11 cellular contexts compared by ENCODE assay signal in genomic region chr6:32977272-32977952, GRCh38. TPM values are rescaled to one million over a fixed set of nuclear protein-coding genes. Genes with fewer than 3 reads are reported as not detected.
A peak's percentile ranks its signal among the peaks of the same experiment; 100 is the strongest.
DNase-seq lines count a peak whose midpoint lies in the region; ATAC-seq and TF ChIP-seq lines count a peak whose summit lies in the region.
"Had no signal": no experiment of that assay in that cellular context is flagged by ENCODE, and none has a peak within 500 bp of the region (broad histone marks: within the 10 kb centered on the region; RNA-seq: fewer than 3 reads in every experiment).

No MANE protein-coding gene starts in this region.

- H3K27me3 Mint-ChIP-seq in T-helper 2 cell treated with Interferon-gamma antibody and Interleukin-4, amounts not matched to agents 5 μg/mL and 100 μg/mL, for 36 hours (ENCODE audit: low read depth) = no peaks in the 10 kb centered on the region
- H3K27me3 Mint-ChIP-seq in dendritic cell treated with granulocyte-macrophage colony-stimulating factor and Interleukin-4, amounts not matched to agents 40 ng/mL and 50 ng/mL, for 4 days = no peaks in the 10 kb centered on the region

- H3K36me3 ChIP-seq in PC-3 (ENCODE audit: low read depth, low read length) = peaks cover 91% of the 10 kb centered on the region
- peaks cover 71 to 88% (median 84%) of the 10 kb centered on the region in 4 donors for H3K36me3 ChIP-seq in sigmoid colon

- H3K4me1 ChIP-seq in PC-3 (ENCODE audit: insufficient read depth, low read length) (peaks cover 18% of the 10 kb centered on the region), sigmoid colon (peaks cover 0 to 76% (median 67%) of the 10 kb centered on the region in 4 donors)

- H3K27me3 ChIP-seq in PC-3 (ENCODE audit: low read length) = no peaks in the 10 kb centered on the region
- H3K27me3 ChIP-seq in sigmoid colon = no peaks in the 10 kb centered on the region
- H3K27me3 ChIP-seq: Peyer's patch, right atrium auricular region had no signal

- H3K27ac ChIP-seq in PC-3 (ENCODE audit: low read length) = no peak overlapping the region
- peak overlapping the region in 3 of 4 donors; percentile 21 to 38 (median 21) for H3K27ac ChIP-seq in sigmoid colon
- H3K27ac ChIP-seq: Peyer's patch, right atrium auricular region had no signal

- peaks cover 81% of the 10 kb centered on the region for H3K79me2 ChIP-seq in PC-3 (ENCODE audit: low read length)

- POLR2A ChIA-PET in PC-3 (lab: Charles Lee; ENCODE audit: unreplicated experiment) = no interaction called here

- H3K9me3 Mint-ChIP-seq in T-helper 2 cell treated with Interferon-gamma antibody and Interleukin-4, amounts not matched to agents 5 μg/mL and 100 μg/mL, for 36 hours = no peaks in the 10 kb centered on the region
- no peaks in the 10 kb centered on the region for H3K9me3 Mint-ChIP-seq in dendritic cell treated with granulocyte-macrophage colony-stimulating factor and Interleukin-4, amounts not matched to agents 40 ng/mL and 50 ng/mL, for 4 days

- WGBS in sigmoid colon, 2 donors = 47 to 72% methylated on average over 10 of the region's 10 CpGs

- no peak for ATAC-seq in PC-3
- no peak for ATAC-seq in GM18511 (IDR thresholded peaks at IDR 0.05; ENCODE audit: unreplicated experiment)
- no peak for ATAC-seq in GM21825 (IDR thresholded peaks at IDR 0.05; ENCODE audit: unreplicated experiment)

- H3K4me3 ChIP-seq in PC-3 (ENCODE audit: low read length) (no peak overlapping the region), sigmoid colon (no peak overlapping the region)
- H3K4me3 ChIP-seq: right atrium auricular region had no signal

- no peak for TF ChIP-seq CTCF in PC-3 (conservative IDR thresholded peaks at IDR 0.05; ENCODE audit: low read depth, low read length)
- no peak for TF ChIP-seq CTCF in sigmoid colon (IDR thresholded peaks at IDR 0.05)

- no peaks in the 10 kb centered on the region for H3K9me2 ChIP-seq in PC-3 (replicated peaks; ENCODE audit: low read length)

- peak overlapping the region; percentile 94; the same call in 1 of the 2 replicates for H3K4me2 ChIP-seq in PC-3 (ENCODE audit: low read length)

- H3K9ac ChIP-seq in PC-3 (ENCODE audit: low read length) = no peak overlapping the region

- intact Hi-C loops in PC-3 (cut with micrococcal nuclease) = no loop called here
- intact Hi-C loops in dendritic cell treated with granulocyte-macrophage colony-stimulating factor and Interleukin-4, amounts not matched to agents 40 ng/mL and 50 ng/mL, for 4 days (cut with micrococcal nuclease) = no loop called here
- intact Hi-C loops in sigmoid colon (cut with DNase I) = no loop called here

- BruUV-seq in PC-3 (replicated peaks; lab: Mats Ljungman, UMichigan) = no TSS peak

- no peak for TF ChIP-seq POLR2A in sigmoid colon (IDR thresholded peaks at IDR 0.05)

- peaks cover 35% of the 10 kb centered on the region for H3K4me1 Mint-ChIP-seq in T-helper 2 cell treated with Interferon-gamma antibody and Interleukin-4, amounts not matched to agents 5 μg/mL and 100 μg/mL, for 36 hours (ENCODE audit: low read depth)
- peaks cover 74% of the 10 kb centered on the region for H3K4me1 Mint-ChIP-seq in dendritic cell treated with granulocyte-macrophage colony-stimulating factor and Interleukin-4, amounts not matched to agents 40 ng/mL and 50 ng/mL, for 4 days (ENCODE audit: low read depth)

- H4K20me1 ChIP-seq in PC-3 (ENCODE audit: low read length) = peaks cover 100% of the 10 kb centered on the region

- H2AFZ ChIP-seq in PC-3 (ENCODE audit: low read length) = no peak overlapping the region

- peaks cover 33% of the 10 kb centered on the region for H3F3A ChIP-seq in PC-3 (ENCODE audit: low read length, unreplicated experiment)

- H3K36me3 Mint-ChIP-seq in T-helper 2 cell treated with Interferon-gamma antibody and Interleukin-4, amounts not matched to agents 5 μg/mL and 100 μg/mL, for 36 hours (ENCODE audit: low read depth) = peaks cover 97% of the 10 kb centered on the region
- H3K36me3 Mint-ChIP-seq in dendritic cell treated with granulocyte-macrophage colony-stimulating factor and Interleukin-4, amounts not matched to agents 40 ng/mL and 50 ng/mL, for 4 days (ENCODE audit: low read depth) = peaks cover 100% of the 10 kb centered on the region

- DNase-seq in T-helper 2 cell treated with Interferon-gamma antibody and Interleukin-4, amounts not matched to agents 5 μg/mL and 100 μg/mL, for 36 hours (ENCODE audit: low spot score) = no peak
- DNase-seq in T-helper 2 cell = no peak
- no peak for DNase-seq in PC-3
- DNase-seq in sigmoid colon = no peak
- DNase-seq in NCI-H146 treated with DMSO at 0.1 percent for 48 hours (lab: John Stamatoyannopoulos, UW; ENCODE audit: unreplicated experiment) = no peak
- DNase-seq: amygdala, Peyer's patch had no signal

- H3K9me3 ChIP-seq in PC-3 (ENCODE audit: low read length) (no peaks in the 10 kb centered on the region), sigmoid colon (no peaks in the 10 kb centered on the region)
- H3K9me3 ChIP-seq: Peyer's patch, right atrium auricular region had no signal

- CTCF ChIA-PET in PC-3 (lab: Charles Lee) = no interaction called here

- peak overlapping the region; percentile 46 for H3K27ac Mint-ChIP-seq in T-helper 2 cell treated with Interferon-gamma antibody and Interleukin-4, amounts not matched to agents 5 μg/mL and 100 μg/mL, for 36 hours
- H3K27ac Mint-ChIP-seq in dendritic cell treated with granulocyte-macrophage colony-stimulating factor and Interleukin-4, amounts not matched to agents 40 ng/mL and 50 ng/mL, for 4 days = peak overlapping the region; percentile 27

- H3K4me3 Mint-ChIP-seq in T-helper 2 cell treated with Interferon-gamma antibody and Interleukin-4, amounts not matched to agents 5 μg/mL and 100 μg/mL, for 36 hours = peak overlapping the region; percentile 24
- H3K4me3 Mint-ChIP-seq in dendritic cell treated with granulocyte-macrophage colony-stimulating factor and Interleukin-4, amounts not matched to agents 40 ng/mL and 50 ng/mL, for 4 days = peak overlapping the region; percentile 43

- no peak for TF ChIP-seq EP300 in sigmoid colon (IDR thresholded peaks at IDR 0.05)

RNA-seq across cellular contexts. Expression of gene BRD2, which starts 9.0 kb away (rescaled TPM):
- total RNA-seq in PC-3 (2014; rRNA removed) (171 and 192 TPM in 2 replicates), sigmoid colon (100 to 1,000 TPM in 1 of 4 donors, 10 to 100 TPM in 3; 82.4 to 116 (median 87.7) TPM)
- polyA plus RNA-seq in sigmoid colon = 100 to 1,000 TPM in 1 of 3 donors, 10 to 100 TPM in 2; 60.6 to 135 (median 69.7) TPM

RNA-seq across cellular contexts. Expression of gene HLA-DMA, which starts 24.5 kb away (rescaled TPM):
- total RNA-seq in PC-3 (2014; rRNA removed) = 1.7 and 3.0 TPM in 2 replicates
- total RNA-seq in sigmoid colon = 10 to 100 TPM; 16.3 to 26.0 (median 20.2) TPM
- polyA plus RNA-seq in sigmoid colon = 100 to 1,000 TPM in 1 of 3 donors, 10 to 100 TPM in 2; 19.8 to 131 (median 57.1) TPM

RNA-seq across cellular contexts. Expression of gene HLA-DOA, which starts 32.0 kb away (rescaled TPM):
- total RNA-seq in PC-3 (2014; rRNA removed) = not detected in 2 replicates
- total RNA-seq in sigmoid colon = 1 to 10 TPM; 1.5 to 3.0 (median 2.3) TPM
- 10 to 100 TPM in 1 of 3 donors, 1 to 10 TPM in 2; 1.8 to 42.0 (median 6.5) TPM for polyA plus RNA-seq in sigmoid colon

RNA-seq across cellular contexts. Expression of gene HLA-DMB, which starts 36.6 kb away (rescaled TPM):
- total RNA-seq in PC-3 (2014; rRNA removed) (not detected in 2 replicates), sigmoid colon (10 to 100 TPM; 10.2 to 25.3 (median 11.5) TPM)
- polyA plus RNA-seq in sigmoid colon = 100 to 1,000 TPM in 1 of 3 donors, 10 to 100 TPM in 2; 13.2 to 108 (median 90.5) TPM
